Comparison of ENCODE assay signal across 8 cellular contexts in the genomic region with DNA sequence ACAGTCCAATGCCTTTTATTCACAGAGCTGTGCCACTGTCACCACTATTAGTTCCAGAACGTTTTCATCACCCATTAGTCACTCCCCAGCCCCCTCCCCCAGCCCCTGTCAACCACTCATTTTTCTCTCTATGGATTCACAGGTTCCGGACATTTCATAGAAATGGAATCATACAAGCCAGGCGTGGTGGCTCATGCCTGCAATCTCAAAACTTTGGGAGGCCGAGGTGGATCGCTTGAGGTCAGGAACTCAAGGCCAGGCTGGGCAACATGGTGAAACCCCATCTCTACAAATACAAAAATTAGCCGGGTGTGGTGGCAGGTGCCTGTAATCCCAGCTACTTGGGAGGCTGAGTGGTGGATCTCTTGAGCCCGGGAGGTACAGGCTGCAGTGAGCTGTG. TPM values are rescaled to one million over a fixed set of nuclear protein-coding genes. Genes with fewer than 3 reads are reported as not detected.
DNase-seq lines count a peak whose midpoint lies in the region; ATAC-seq, FAIRE-seq and TF ChIP-seq lines count a peak whose summit lies in the region.

No MANE protein-coding gene starts in this region.

- H3F3A ChIP-seq in SU-DHL-6 (ENCODE audit: insufficient read depth) = 0 out of 2 replicates have a peak, but pooled peaks cover 4% of the 10 kb centered on the region

- H3K27ac Mint-ChIP-seq in activated naive CD4-positive, alpha-beta T cell treated with anti-CD3 and anti-CD28 coated beads, Interleukin-2, amount 10 ng/mL, durations not matched to agents 7 days and 5 days = peak overlapping the region; percentile 92
- no peak overlapping the region for H3K27ac Mint-ChIP-seq in stimulated activated naive CD8-positive, alpha-beta T cell treated with anti-CD3 and anti-CD28 coated beads, Interleukin-15, amount 100 ng/mL, for 72 hours

- H3K4me2 ChIP-seq in SU-DHL-6 (ENCODE audit: low read depth, low read length, poor library complexity, severe bottlenecking) (peak overlapping the region; percentile 50), fibroblast of lung (ENCODE audit: extremely low read depth, insufficient read depth, low read length) (peak overlapping the region; percentile 68)

- H4K20me1 ChIP-seq in SU-DHL-6 (ENCODE audit: low read depth, low read length) (no peaks in the 10 kb centered on the region), fibroblast of lung (ENCODE audit: control insufficient read depth, extremely low read depth, insufficient read depth, low read length) (no peaks in the 10 kb centered on the region)

- H3K4me3 ChIP-seq in SU-DHL-6 (ENCODE audit: insufficient read depth, low read length, poor library complexity, severe bottlenecking) (no peak overlapping the region), fibroblast of lung (replicated peaks in 1 of 4; ENCODE audit: control extremely low read depth in 1 of 4, insufficient read depth in 1 of 4, low read depth in 3 of 4, low read length in 4 of 4) (no peak overlapping the region)

- H3K9me3 ChIP-seq in SU-DHL-6 (ENCODE audit: insufficient read depth, low read length) (no peaks in the 10 kb centered on the region), fibroblast of lung (ENCODE audit: control insufficient read depth, insufficient read depth, low read depth, low read length) (no peaks in the 10 kb centered on the region)

- ATAC-seq in stimulated activated naive CD8-positive, alpha-beta T cell treated with anti-CD3 and anti-CD28 coated beads, Interleukin-15, amount 100 ng/mL, for 72 hours = no peak

- no peaks in the 10 kb centered on the region for H3K9me2 ChIP-seq in SU-DHL-6 (replicated peaks; ENCODE audit: insufficient read depth, low read length)

- H3K27me3 Mint-ChIP-seq in activated naive CD4-positive, alpha-beta T cell treated with anti-CD3 and anti-CD28 coated beads, Interleukin-2, amount 10 ng/mL, durations not matched to agents 7 days and 5 days = peaks cover 5% of the 10 kb centered on the region
- H3K27me3 Mint-ChIP-seq in stimulated activated naive CD8-positive, alpha-beta T cell treated with anti-CD3 and anti-CD28 coated beads, Interleukin-15, amount 100 ng/mL, for 72 hours = no peaks in the 10 kb centered on the region

- peak overlapping the region; percentile 85 for H3K9ac ChIP-seq in SU-DHL-6 (ENCODE audit: low read length)
- no peak overlapping the region for H3K9ac ChIP-seq in fibroblast of lung (ENCODE audit: insufficient read depth, low read length)

- H3K4me1 ChIP-seq in fibroblast of lung (ENCODE audit: control insufficient read depth, extremely low read depth, insufficient read depth, low read length) = peaks cover 4% of the 10 kb centered on the region

- TF ChIP-seq CTCF in SU-DHL-6 (IDR thresholded peaks at IDR 0.05; ENCODE audit: insufficient read depth, low read length, poor library complexity, severe bottlenecking) (no peak), fibroblast of lung (conservative IDR thresholded peaks at IDR 0.05 in 1 of 2, IDR thresholded peaks at IDR 0.05 in 1 of 2; ENCODE audit: low read depth in 1 of 2, low read length in 2 of 2) (no peak)

- CTCF ChIA-PET in activated naive CD4-positive, alpha-beta T cell treated with anti-CD3 and anti-CD28 coated beads, Interleukin-2, amount 10 ng/mL, durations not matched to agents 7 days and 5 days (lab: Charles Lee) = interaction anchor here (1.2 kb wide), 1 partner anchor 51 kb away, joined by 4 read pairs; no protein-coding TSS in a partner anchor

- H3K4me1 Mint-ChIP-seq in activated naive CD4-positive, alpha-beta T cell treated with anti-CD3 and anti-CD28 coated beads, Interleukin-2, amount 10 ng/mL, durations not matched to agents 7 days and 5 days = peaks cover 22% of the 10 kb centered on the region
- H3K4me1 Mint-ChIP-seq in stimulated activated naive CD8-positive, alpha-beta T cell treated with anti-CD3 and anti-CD28 coated beads, Interleukin-15, amount 100 ng/mL, for 72 hours = peaks cover 35% of the 10 kb centered on the region

- peaks cover 21% of the 10 kb centered on the region for H3K36me3 Mint-ChIP-seq in activated naive CD4-positive, alpha-beta T cell treated with anti-CD3 and anti-CD28 coated beads, Interleukin-2, amount 10 ng/mL, durations not matched to agents 7 days and 5 days

- H2AFZ ChIP-seq in SU-DHL-6 (ENCODE audit: low read depth, low read length, severe bottlenecking) (peak overlapping the region; percentile 64), fibroblast of lung (ENCODE audit: low read length) (no peak overlapping the region)

- no peaks in the 10 kb centered on the region for H3K27me3 ChIP-seq in SU-DHL-6 (ENCODE audit: low read length)
- no peaks in the 10 kb centered on the region for H3K27me3 ChIP-seq in fibroblast of lung (ENCODE audit: control insufficient read depth, insufficient read depth, low read length)

- H3K36me3 ChIP-seq in SU-DHL-6 (ENCODE audit: low read length) (no peaks in the 10 kb centered on the region), fibroblast of lung (ENCODE audit: control insufficient read depth, insufficient read depth, low read length) (peaks cover 2% of the 10 kb centered on the region)

- H3K9me3 Mint-ChIP-seq in activated naive CD4-positive, alpha-beta T cell treated with anti-CD3 and anti-CD28 coated beads, Interleukin-2, amount 10 ng/mL, durations not matched to agents 7 days and 5 days = no peaks in the 10 kb centered on the region
- no peaks in the 10 kb centered on the region for H3K9me3 Mint-ChIP-seq in stimulated activated naive CD8-positive, alpha-beta T cell treated with anti-CD3 and anti-CD28 coated beads, Interleukin-15, amount 100 ng/mL, for 72 hours

- DNase-seq in activated naive CD4-positive, alpha-beta T cell treated with anti-CD3 and anti-CD28 coated beads, Interleukin-2, amount 10 ng/mL, durations not matched to agents 7 days and 5 days = no peak
- no peak for DNase-seq in activated naive CD4-positive, alpha-beta T cell treated with anti-CD3 and anti-CD28 coated beads, Interleukin-2, amount 50 U/mL, for 16 hours
- DNase-seq in fibroblast of lung (ENCODE audit: low read depth in 2 of 2) (peak in 1 of 2 donors; percentile 63), HTR-8/SVneo (ENCODE audit: insufficient read length, low spot score) (no peak), cortex of kidney (lab: John Stamatoyannopoulos, UW) (no peak), inferior parietal cortex (ENCODE audit: extremely low spot score) (no peak)
- DNase-seq in stimulated activated naive CD8-positive, alpha-beta T cell treated with anti-CD3 and anti-CD28 coated beads, Interleukin-15, amount 100 ng/mL, for 72 hours = no peak

- peak overlapping the region; percentile 36 for H3K27ac ChIP-seq in SU-DHL-6 (ENCODE audit: low read depth, low read length)
- peak overlapping the region; percentile 32 for H3K27ac ChIP-seq in fibroblast of lung (ENCODE audit: insufficient read depth, low read length)

- no peak for FAIRE-seq in HTR-8/SVneo (lab: Jason Lieb, UNC)

- peak overlapping the region; percentile 89 for H3K4me3 Mint-ChIP-seq in activated naive CD4-positive, alpha-beta T cell treated with anti-CD3 and anti-CD28 coated beads, Interleukin-2, amount 10 ng/mL, durations not matched to agents 7 days and 5 days
- peak overlapping the region; percentile 10 to 30 for H3K4me3 Mint-ChIP-seq in stimulated activated naive CD8-positive, alpha-beta T cell treated with anti-CD3 and anti-CD28 coated beads, Interleukin-15, amount 100 ng/mL, for 72 hours

- H3K79me2 ChIP-seq in SU-DHL-6 (ENCODE audit: insufficient read depth, low read length) = peaks cover 42% of the 10 kb centered on the region
- peaks cover 32% of the 10 kb centered on the region for H3K79me2 ChIP-seq in fibroblast of lung (ENCODE audit: control insufficient read depth, insufficient read depth, low read length)

RNA-seq across cellular contexts. Expression of gene PAM16, which starts 0.8 kb away (rescaled TPM):
- 24.4 and 34.3 TPM in 2 replicates for total RNA-seq in fibroblast of lung
- polyA plus RNA-seq in fibroblast of lung = 14.8 and 19.9 TPM in 2 replicates
- polyA plus RNA-seq in fibroblast of lung (2012) = 28.6 and 37.1 TPM in 2 replicates
- 9.2 and 9.5 TPM in 2 replicates for polyA minus RNA-seq in fibroblast of lung (ENCODE audit: low replicate concordance)

RNA-seq across cellular contexts. Expression of gene VASN, which starts 19.8 kb away (rescaled TPM):
- 57.0 and 79.4 TPM in 2 replicates for total RNA-seq in fibroblast of lung
- 30.6 and 61.9 TPM in 2 replicates for polyA plus RNA-seq in fibroblast of lung
- 85.6 and 136 TPM in 2 replicates for polyA plus RNA-seq in fibroblast of lung (2012)
- polyA minus RNA-seq in fibroblast of lung (ENCODE audit: low replicate concordance) = 42.0 and 88.8 TPM in 2 replicates

RNA-seq across cellular contexts. Expression of gene GLIS2, which starts 36.0 kb away (rescaled TPM):
- total RNA-seq in fibroblast of lung = 2.6 and 4.0 TPM in 2 replicates
- 5.6 and 6.0 TPM in 2 replicates for polyA plus RNA-seq in fibroblast of lung
- 18.6 and 23.8 TPM in 2 replicates for polyA plus RNA-seq in fibroblast of lung (2012)
- 23.4 and 23.6 TPM in 2 replicates for polyA minus RNA-seq in fibroblast of lung (ENCODE audit: low replicate concordance)
